ENCODE assay signal across 26 cellular contexts in the genomic region with DNA sequence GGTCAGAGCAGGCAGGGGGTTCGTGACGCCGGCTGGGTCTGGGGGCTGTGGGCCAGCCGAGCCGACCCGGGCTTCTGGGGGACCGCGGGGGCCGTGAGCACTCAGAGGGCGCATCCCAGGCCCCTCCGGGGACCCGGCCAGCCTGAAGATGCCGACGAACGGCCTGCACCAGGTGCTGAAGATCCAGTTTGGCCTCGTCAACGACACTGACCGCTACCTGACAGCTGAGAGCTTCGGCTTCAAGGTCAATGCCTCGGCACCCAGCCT.
"Had no signal": no experiment of that assay in that cellular context is flagged by ENCODE, and none has a peak within 500 bp of the region (broad histone marks: within the 10 kb centered on the region; RNA-seq: fewer than 3 reads in every experiment).

No MANE protein-coding gene starts in this region.

- H2AFZ ChIP-seq: PC-9 had no signal

- H3K36me3 ChIP-seq: brain microvascular endothelial cell, cardiac muscle cell had no signal

- H3K27me3 ChIP-seq: cardiac muscle cell had no signal

- H3K27ac ChIP-seq: brain microvascular endothelial cell, cardiac muscle cell, PC-9, RWPE1 had no signal

- H3K4me2 ChIP-seq: PC-9 had no signal

- FAIRE-seq: RCC 7860 had no signal

- DNase-seq: activated CD4-positive, alpha-beta T cell treated with anti-CD3 and anti-CD28 coated beads, Interleukin-2, amount 10 ng/mL, durations not matched to agents 24 days and 14 days; activated CD4-positive, alpha-beta T cell treated with anti-CD3 and anti-CD28 coated beads, Interleukin-2, amount 50 U/mL, for 4 hours; activated CD8-positive, alpha-beta T cell treated with anti-CD3 and anti-CD28 coated beads for 36 hours; activated effector memory CD4-positive, alpha-beta T cell treated with anti-CD3 and anti-CD28 coated beads, Interleukin-2, amount 50 U/mL, for 16 hours; activated naive CD4-positive, alpha-beta T cell; activated naive CD4-positive, alpha-beta T cell treated with anti-CD3 and anti-CD28 coated beads, Interleukin-2, amount 50 U/mL, for 16 hours; activated naive CD8-positive, alpha-beta T cell treated with anti-CD3 and anti-CD28 coated beads for 36 hours; activated T-cell treated with anti-CD3 and anti-CD28 coated beads, Interleukin-2, amount 50 U/mL, for 1 hour; activated T-cell treated with anti-CD3 and anti-CD28 coated beads, Interleukin-2, amount 50 U/mL, for 72 hours; amniotic stem cell; aorta; brain microvascular endothelial cell; NCI-H1105; NCI-H1417 treated with DMSO at 0.1 percent for 48 hours; NCI-H187 treated with DMSO at 0.1 percent for 48 hours; NCI-H2081 treated with DMSO at 0.1 percent for 48 hours; NCI-H345; NCI-H524 treated with DMSO at 0.1 percent for 48 hours; SIG-M5; T-cell; T-helper 17 cell had no signal

- H3K4me3 ChIP-seq: cardiac muscle cell, PC-9 had no signal

- ATAC-seq: activated CD8-positive, alpha-beta T cell treated with anti-CD3 and anti-CD28 coated beads for 36 hours; activated T-cell treated with anti-CD3 and anti-CD28 coated beads, Interleukin-2, amount 50 U/mL, for 72 hours; activated T-helper 17 cell treated with anti-CD3 and anti-CD28 coated beads, Interleukin-2, amount 50 U/mL, for 72 hours; T-cell; T-helper 17 cell had no signal
